Comparison of ENCODE assay signal across 20 cellular contexts in the genomic region with DNA sequence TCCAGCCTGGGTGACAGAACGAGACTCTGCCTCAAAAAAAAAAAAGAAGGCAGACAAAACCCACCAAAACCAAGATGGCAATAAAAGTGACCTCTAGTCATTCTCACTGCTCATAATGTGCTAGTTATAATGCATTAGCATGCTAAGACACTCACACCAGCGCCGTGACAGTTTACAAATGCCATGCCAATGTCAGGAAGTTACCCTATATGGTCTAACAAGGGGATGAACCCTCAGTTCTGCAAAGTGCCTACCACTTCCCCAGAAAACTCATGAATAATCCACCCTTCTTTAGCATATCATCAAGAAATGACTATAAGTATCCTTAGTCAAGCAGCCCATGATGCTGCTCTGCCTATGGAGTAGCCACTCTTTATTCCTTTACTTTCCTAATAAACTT.
"Had no signal": no experiment of that assay in that cellular context is flagged by ENCODE, and none has a peak within 500 bp of the region (broad histone marks: within the 10 kb centered on the region; RNA-seq: fewer than 3 reads in every experiment).

No MANE protein-coding gene starts in this region.

- ATAC-seq: activated T-cell treated with anti-CD3 and anti-CD28 coated beads, Interleukin-2, amount 50 U/mL, for 72 hours; body of pancreas; left lobe of liver; naive thymus-derived CD8-positive, alpha-beta T cell; WTC11 had no signal

- DNase-seq: activated CD4-positive, alpha-beta T cell treated with anti-CD3 and anti-CD28 coated beads for 48 hours; activated CD8-positive, alpha-beta memory T cell treated with anti-CD3 and anti-CD28 coated beads, Interleukin-2, amount 50 U/mL, for 48 hours; activated naive CD8-positive, alpha-beta T cell treated with anti-CD3 and anti-CD28 coated beads for 36 hours; activated T-cell treated with anti-CD3 and anti-CD28 coated beads, Interleukin-2, amount 50 U/mL, for 72 hours; amygdala; central memory CD4-positive, alpha-beta T cell; cortex of kidney; effector CD8-positive, alpha-beta T cell; mammary epithelial cell; naive thymus-derived CD8-positive, alpha-beta T cell; stimulated activated CD4-positive, alpha-beta T cell treated with anti-CD3 and anti-CD28 coated beads, Interleukin-2, amount 100 ng/mL, for 48 hours; stimulated activated naive CD4-positive, alpha-beta T cell; substantia nigra had no signal

- H3K27me3 ChIP-seq: body of pancreas had no signal

- FAIRE-seq: endothelial cell of umbilical vein, frontal cortex had no signal

- H3K36me3 Mint-ChIP-seq: activated naive CD8-positive, alpha-beta T cell treated with anti-CD3 and anti-CD28 coated beads for 36 hours; naive thymus-derived CD8-positive, alpha-beta T cell; WTC11 had no signal

- H3K9ac ChIP-seq: parathyroid adenoma had no signal

- H3K9me3 Mint-ChIP-seq: activated naive CD8-positive, alpha-beta T cell treated with anti-CD3 and anti-CD28 coated beads for 36 hours; activated T-cell treated with anti-CD3 and anti-CD28 coated beads, Interleukin-2, amount 50 U/mL, for 72 hours; naive thymus-derived CD8-positive, alpha-beta T cell; WTC11 had no signal

- H3K27me3 Mint-ChIP-seq: activated naive CD8-positive, alpha-beta T cell treated with anti-CD3 and anti-CD28 coated beads for 36 hours; naive thymus-derived CD8-positive, alpha-beta T cell had no signal

- H3K4me1 ChIP-seq: parathyroid adenoma had no signal

- H3K79me2 ChIP-seq: parathyroid adenoma had no signal

- H3K4me3 Mint-ChIP-seq: activated naive CD8-positive, alpha-beta T cell treated with anti-CD3 and anti-CD28 coated beads for 36 hours; activated T-cell treated with anti-CD3 and anti-CD28 coated beads, Interleukin-2, amount 50 U/mL, for 72 hours; naive thymus-derived CD8-positive, alpha-beta T cell; WTC11 had no signal

- H3K9me3 ChIP-seq: body of pancreas, transverse colon had no signal

- H3K27ac ChIP-seq: body of pancreas, parathyroid adenoma, transverse colon had no signal

- H2AFZ ChIP-seq: parathyroid adenoma had no signal

- H3K27ac Mint-ChIP-seq: activated naive CD8-positive, alpha-beta T cell treated with anti-CD3 and anti-CD28 coated beads for 36 hours; activated T-cell treated with anti-CD3 and anti-CD28 coated beads, Interleukin-2, amount 50 U/mL, for 72 hours had no signal

- H3K4me3 ChIP-seq: body of pancreas, transverse colon had no signal

- H3K36me3 ChIP-seq: transverse colon had no signal
